ENCODE assay signal across 14 cellular contexts in the genomic region with DNA sequence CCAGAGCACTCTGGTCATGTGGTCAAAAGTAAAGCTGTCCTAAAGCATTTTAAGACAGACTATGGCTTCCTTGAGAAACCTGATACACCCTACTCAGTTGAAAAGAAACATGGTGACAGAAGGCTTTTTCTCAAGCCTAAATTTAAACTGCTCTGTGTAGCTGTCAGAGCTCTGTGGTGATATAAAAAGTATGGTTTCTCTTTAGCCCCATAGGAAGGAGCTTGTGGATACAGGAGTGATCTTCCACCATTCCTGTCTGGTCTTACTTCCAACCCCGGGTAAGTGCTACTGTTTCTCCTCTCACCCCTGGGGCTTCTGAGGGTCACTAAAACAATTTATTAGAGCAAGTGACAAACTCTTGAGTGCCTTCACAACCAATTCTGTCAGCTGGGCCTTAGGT. TPM values are rescaled to one million over a fixed set of nuclear protein-coding genes. Genes with fewer than 3 reads are reported as not detected.
DNase-seq lines count a peak whose midpoint lies in the region; ATAC-seq and TF ChIP-seq lines count a peak whose summit lies in the region.
"Had no signal": no experiment of that assay in that cellular context is flagged by ENCODE, and none has a peak within 500 bp of the region (broad histone marks: within the 10 kb centered on the region; RNA-seq: fewer than 3 reads in every experiment).

No MANE protein-coding gene starts in this region.

- no peak overlapping the region for H3K27ac ChIP-seq in DND-41 (ENCODE audit: low read length)
- H3K27ac ChIP-seq: brain microvascular endothelial cell, right lobe of liver had no signal

- H3K4me1 ChIP-seq in DND-41 (ENCODE audit: insufficient read depth, low read length): peaks cover 27% of the 10 kb centered on the region

- no peak overlapping the region for H3K9ac ChIP-seq in DND-41 (ENCODE audit: low read depth, low read length)

- H3K4me3 ChIP-seq in DND-41 (ENCODE audit: low read depth in 1 of 2, low read length in 2 of 2): no peak overlapping the region
- H3K4me3 ChIP-seq in choroid plexus epithelial cell (ENCODE audit: low read depth, low read length): no peak overlapping the region
- H3K4me3 ChIP-seq: right lobe of liver had no signal

- H3K4me3 Mint-ChIP-seq in nephron progenitor cell: no peak overlapping the region
- H3K4me3 Mint-ChIP-seq in activated naive CD8-positive, alpha-beta T cell treated with anti-CD3 and anti-CD28 coated beads for 36 hours: no peak overlapping the region
- H3K4me3 Mint-ChIP-seq: H9 had no signal

- peaks cover 69% of the 10 kb centered on the region for H4K20me1 ChIP-seq in DND-41 (ENCODE audit: insufficient read depth, low read length)

- no peaks in the 10 kb centered on the region for H3K9me3 ChIP-seq in DND-41 (ENCODE audit: insufficient read depth, low read length, severe bottlenecking)
- H3K9me3 ChIP-seq: right lobe of liver had no signal

- TF ChIP-seq CTCF in DND-41 (IDR thresholded peaks at IDR 0.05; ENCODE audit: borderline replicate concordance, extremely low read depth, low read length, poor library complexity, severe bottlenecking) (no peak), choroid plexus epithelial cell (conservative IDR thresholded peaks at IDR 0.05; ENCODE audit: low read depth, low read length) (no peak), nephron progenitor cell (IDR thresholded peaks at IDR 0.05) (no peak)

- no peaks in the 10 kb centered on the region for H3K36me3 ChIP-seq in DND-41 (ENCODE audit: insufficient read depth, low read length)
- H3K36me3 ChIP-seq: brain microvascular endothelial cell, right lobe of liver had no signal

- no peak overlapping the region for H3K4me2 ChIP-seq in DND-41 (ENCODE audit: insufficient read depth, low read length)

- H3K27me3 ChIP-seq in DND-41 (ENCODE audit: insufficient read depth, low read length, poor library complexity): no peaks in the 10 kb centered on the region
- H3K27me3 ChIP-seq: brain microvascular endothelial cell, right lobe of liver had no signal

- ATAC-seq in DND-41 (ENCODE audit: insufficient read depth, low read depth): 0 out of 3 replicates have a peak, but pooled peaks have one; percentile 40
- ATAC-seq in HG02759 (IDR thresholded peaks at IDR 0.05; ENCODE audit: unreplicated experiment): no peak
- ATAC-seq: naive thymus-derived CD4-positive, alpha-beta T cell had no signal

- H2AFZ ChIP-seq in DND-41 (ENCODE audit: low read depth, low read length): no peak overlapping the region

- H3K27ac Mint-ChIP-seq in nephron progenitor cell: peak overlapping the region; percentile 20
- no peak overlapping the region for H3K27ac Mint-ChIP-seq in activated naive CD8-positive, alpha-beta T cell treated with anti-CD3 and anti-CD28 coated beads for 36 hours
- H3K27ac Mint-ChIP-seq: H9 had no signal

- H3K27me3 Mint-ChIP-seq in nephron progenitor cell (ENCODE audit: low read depth, poor library complexity): peaks cover 3% of the 10 kb centered on the region
- H3K27me3 Mint-ChIP-seq in activated naive CD8-positive, alpha-beta T cell treated with anti-CD3 and anti-CD28 coated beads for 36 hours: no peaks in the 10 kb centered on the region
- H3K27me3 Mint-ChIP-seq: naive thymus-derived CD4-positive, alpha-beta T cell had no signal

- H3K9me3 Mint-ChIP-seq in nephron progenitor cell: peaks cover 7% of the 10 kb centered on the region
- no peaks in the 10 kb centered on the region for H3K9me3 Mint-ChIP-seq in activated naive CD8-positive, alpha-beta T cell treated with anti-CD3 and anti-CD28 coated beads for 36 hours
- H3K9me3 Mint-ChIP-seq: H9; naive thymus-derived CD4-positive, alpha-beta T cell had no signal

- H3K4me1 Mint-ChIP-seq in nephron progenitor cell: peaks cover 18% of the 10 kb centered on the region
- peaks cover 26% of the 10 kb centered on the region for H3K4me1 Mint-ChIP-seq in activated naive CD8-positive, alpha-beta T cell treated with anti-CD3 and anti-CD28 coated beads for 36 hours

- peaks cover 8% of the 10 kb centered on the region for H3K36me3 Mint-ChIP-seq in nephron progenitor cell (ENCODE audit: low read depth)
- peaks cover 7% of the 10 kb centered on the region for H3K36me3 Mint-ChIP-seq in activated naive CD8-positive, alpha-beta T cell treated with anti-CD3 and anti-CD28 coated beads for 36 hours

- DNase-seq in DND-41 (no peak), NCI-H524 (lab: John Stamatoyannopoulos, UW) (peak; percentile 30 to 79), choroid plexus epithelial cell (ENCODE audit: low read depth) (peak; percentile 44), nephron progenitor cell (no peak), NCI-H2107 (lab: John Stamatoyannopoulos, UW) (no peak), NCI-H748 (lab: John Stamatoyannopoulos, UW; ENCODE audit: unreplicated experiment) (no peak)
- DNase-seq in activated naive CD8-positive, alpha-beta T cell treated with anti-CD3 and anti-CD28 coated beads for 36 hours: no peak
- DNase-seq: brain microvascular endothelial cell; GF-D8; H9; left cardiac atrium; naive thymus-derived CD4-positive, alpha-beta T cell; right lobe of liver had no signal

- peaks cover 96% of the 10 kb centered on the region for H3K79me2 ChIP-seq in DND-41 (ENCODE audit: insufficient read depth, low read length)

RNA-seq across cellular contexts. Expression of gene TP53BP2, which starts 8.5 kb away (rescaled TPM):
- total RNA-seq in activated naive CD8-positive, alpha-beta T cell treated with anti-CD3 and anti-CD28 coated beads for 36 hours: 10 to 100 TPM; 34.7 to 35.2 TPM

Comparison
In these comparisons a context has a peak if more than half of its experiments do, and no peak if none do; other contexts are left out.
1. DNase-seq: peak in NCI-H524 (2 of 2) and choroid plexus epithelial cell (single experiment); none in DND-41 (single experiment), nephron progenitor cell (single experiment), NCI-H2107 (single experiment), NCI-H748 (single experiment) and activated naive CD8-positive, alpha-beta T cell treated with anti-CD3 and anti-CD28 coated beads for 36 hours (single experiment).